ENCODE assay signal across 13 cellular contexts in genomic region chr17:59762826-59763374, GRCh38. TPM values are rescaled to one million over a fixed set of nuclear protein-coding genes. Genes with fewer than 3 reads are reported as not detected.
DNase-seq lines count a peak whose midpoint lies in the region; ATAC-seq and TF ChIP-seq lines count a peak whose summit lies in the region.
"Had no signal": no experiment of that assay in that cellular context is flagged by ENCODE, and none has a peak within 500 bp of the region (broad histone marks: within the 10 kb centered on the region; RNA-seq: fewer than 3 reads in every experiment).

No MANE protein-coding gene starts in this region.

- peak overlapping the region; percentile 99 for H3K27ac ChIP-seq in foreskin keratinocyte

- POLR2A ChIA-PET in activated CD8-positive, alpha-beta T cell treated with anti-CD3 and anti-CD28 coated beads, Interleukin-2, amount 10 ng/mL, durations not matched to agents 7 days and 5 days (lab: Charles Lee) = interaction anchor here (0.7 to 8.5 kb wide), 6 partner anchors 20 to 84 kb away, joined by 3 to 81 read pairs (median 14); no protein-coding TSS in a partner anchor

- H3K27me3 Mint-ChIP-seq in activated naive CD4-positive, alpha-beta T cell treated with anti-CD3 and anti-CD28 coated beads, Interleukin-2, amount 50 U/mL, for 24 hours = no peaks in the 10 kb centered on the region
- no peaks in the 10 kb centered on the region for H3K27me3 Mint-ChIP-seq in activated CD8-positive, alpha-beta T cell treated with anti-CD3 and anti-CD28 coated beads, Interleukin-2, amount 10 ng/mL, durations not matched to agents 7 days and 5 days (ENCODE audit: low read depth)
- H3K27me3 Mint-ChIP-seq in stimulated activated naive CD8-positive, alpha-beta T cell treated with anti-CD3 and anti-CD28 coated beads, Interleukin-15, amount 100 ng/mL, for 72 hours = no peaks in the 10 kb centered on the region

- no peak for ATAC-seq in activated CD8-positive, alpha-beta T cell treated with anti-CD3 and anti-CD28 coated beads, Interleukin-2, amount 10 ng/mL, durations not matched to agents 7 days and 5 days
- ATAC-seq in foreskin keratinocyte = no peak
- no peak for ATAC-seq in stimulated activated naive CD8-positive, alpha-beta T cell treated with anti-CD3 and anti-CD28 coated beads, Interleukin-15, amount 100 ng/mL, for 72 hours

- H3K4me1 Mint-ChIP-seq in activated naive CD4-positive, alpha-beta T cell treated with anti-CD3 and anti-CD28 coated beads, Interleukin-2, amount 50 U/mL, for 24 hours = peaks cover 59% of the 10 kb centered on the region
- H3K4me1 Mint-ChIP-seq in activated CD8-positive, alpha-beta T cell treated with anti-CD3 and anti-CD28 coated beads, Interleukin-2, amount 10 ng/mL, durations not matched to agents 7 days and 5 days (ENCODE audit: low read depth) = peaks cover 42% of the 10 kb centered on the region
- peaks cover 63% of the 10 kb centered on the region for H3K4me1 Mint-ChIP-seq in stimulated activated naive CD8-positive, alpha-beta T cell treated with anti-CD3 and anti-CD28 coated beads, Interleukin-15, amount 100 ng/mL, for 72 hours

- H3K4me1 ChIP-seq in foreskin keratinocyte = peaks cover 36% of the 10 kb centered on the region

- H3K36me3 Mint-ChIP-seq in activated naive CD4-positive, alpha-beta T cell treated with anti-CD3 and anti-CD28 coated beads, Interleukin-2, amount 50 U/mL, for 24 hours = peaks cover 25% of the 10 kb centered on the region
- H3K36me3 Mint-ChIP-seq in activated CD8-positive, alpha-beta T cell treated with anti-CD3 and anti-CD28 coated beads, Interleukin-2, amount 10 ng/mL, durations not matched to agents 7 days and 5 days (ENCODE audit: low read depth) = peaks cover 61% of the 10 kb centered on the region

- no peaks in the 10 kb centered on the region for H3K27me3 ChIP-seq in foreskin keratinocyte

- TF ChIP-seq CTCF in foreskin keratinocyte (conservative IDR thresholded peaks at IDR 0.05) = no peak

- H3K4me3 Mint-ChIP-seq in activated naive CD4-positive, alpha-beta T cell treated with anti-CD3 and anti-CD28 coated beads, Interleukin-2, amount 50 U/mL, for 24 hours = peak overlapping the region; percentile 84
- H3K4me3 Mint-ChIP-seq in activated CD8-positive, alpha-beta T cell treated with anti-CD3 and anti-CD28 coated beads, Interleukin-2, amount 10 ng/mL, durations not matched to agents 7 days and 5 days = no peak overlapping the region
- peak overlapping the region; percentile 56 to 82 for H3K4me3 Mint-ChIP-seq in stimulated activated naive CD8-positive, alpha-beta T cell treated with anti-CD3 and anti-CD28 coated beads, Interleukin-15, amount 100 ng/mL, for 72 hours

- H3K9me3 Mint-ChIP-seq in activated naive CD4-positive, alpha-beta T cell treated with anti-CD3 and anti-CD28 coated beads, Interleukin-2, amount 50 U/mL, for 24 hours = no peaks in the 10 kb centered on the region
- H3K9me3 Mint-ChIP-seq in activated CD8-positive, alpha-beta T cell treated with anti-CD3 and anti-CD28 coated beads, Interleukin-2, amount 10 ng/mL, durations not matched to agents 7 days and 5 days (ENCODE audit: insufficient read depth) = peaks cover 12% of the 10 kb centered on the region
- H3K9me3 Mint-ChIP-seq in stimulated activated naive CD8-positive, alpha-beta T cell treated with anti-CD3 and anti-CD28 coated beads, Interleukin-15, amount 100 ng/mL, for 72 hours = peaks cover 6 to 11% of the 10 kb centered on the region in 2 donors

- peak overlapping the region; percentile 100 for H3K27ac Mint-ChIP-seq in activated naive CD4-positive, alpha-beta T cell treated with anti-CD3 and anti-CD28 coated beads, Interleukin-2, amount 50 U/mL, for 24 hours
- peak overlapping the region; percentile 62 for H3K27ac Mint-ChIP-seq in activated CD8-positive, alpha-beta T cell treated with anti-CD3 and anti-CD28 coated beads, Interleukin-2, amount 10 ng/mL, durations not matched to agents 7 days and 5 days
- peak overlapping the region; percentile 93 to 99 for H3K27ac Mint-ChIP-seq in stimulated activated naive CD8-positive, alpha-beta T cell treated with anti-CD3 and anti-CD28 coated beads, Interleukin-15, amount 100 ng/mL, for 72 hours

- no peak for DNase-seq in activated naive CD4-positive, alpha-beta T cell treated with anti-CD3 and anti-CD28 coated beads, Interleukin-2, amount 50 U/mL, for 16 hours
- no peak for DNase-seq in activated CD8-positive, alpha-beta T cell treated with anti-CD3 and anti-CD28 coated beads, Interleukin-2, amount 10 ng/mL, durations not matched to agents 7 days and 5 days
- DNase-seq in foreskin keratinocyte (no peak), NCI-H748 treated with DMSO at 0.1 percent for 48 hours (lab: John Stamatoyannopoulos, UW) (no peak)
- DNase-seq in stimulated activated naive CD8-positive, alpha-beta T cell treated with anti-CD3 and anti-CD28 coated beads, Interleukin-15, amount 100 ng/mL, for 72 hours = no peak
- DNase-seq in activated CD4-positive, CD25-positive, alpha-beta regulatory T cell (lab: John Stamatoyannopoulos, UW) = no peak
- DNase-seq in stimulated activated naive CD4-positive, alpha-beta T cell (lab: John Stamatoyannopoulos, UW) = no peak
- DNase-seq: AML-193; DMS79; NCI-H2171; posterior cingulate gyrus; stimulated activated CD4-positive, alpha-beta T cell treated with anti-CD3 and anti-CD28 coated beads, Interleukin-1b, Interleukin-23, amount 100 ng/mL, for 48 hours had no signal

- CTCF ChIA-PET in activated CD8-positive, alpha-beta T cell treated with anti-CD3 and anti-CD28 coated beads, Interleukin-2, amount 10 ng/mL, durations not matched to agents 7 days and 5 days (lab: Charles Lee) = interaction anchor here (0.9 to 5.0 kb wide), 3 partner anchors 9 to 97 kb away, joined by 3 to 40 read pairs (median 3); no protein-coding TSS in a partner anchor

RNA-seq across cellular contexts. Expression of gene VMP1, which starts 55.4 kb away (rescaled TPM):
- 100 to 1,000 TPM; 122 to 123 TPM for total RNA-seq in activated CD8-positive, alpha-beta T cell treated with anti-CD3 and anti-CD28 coated beads, Interleukin-2, amount 10 ng/mL, durations not matched to agents 7 days and 5 days
- total RNA-seq in foreskin keratinocyte = 141 and 161 TPM in 2 replicates
- polyA plus RNA-seq in foreskin keratinocyte = 77.5 and 79.2 TPM in 2 replicates

RNA-seq across cellular contexts. Expression of gene PTRH2, which starts 55.7 kb away (rescaled TPM):
- 10 to 100 TPM; 21.5 to 24.7 TPM for total RNA-seq in activated CD8-positive, alpha-beta T cell treated with anti-CD3 and anti-CD28 coated beads, Interleukin-2, amount 10 ng/mL, durations not matched to agents 7 days and 5 days
- 24.9 and 38.2 TPM in 2 replicates for total RNA-seq in foreskin keratinocyte
- polyA plus RNA-seq in foreskin keratinocyte = 58.5 and 62.5 TPM in 2 replicates
